16 cellular contexts compared by ENCODE assay signal in the genomic region with DNA sequence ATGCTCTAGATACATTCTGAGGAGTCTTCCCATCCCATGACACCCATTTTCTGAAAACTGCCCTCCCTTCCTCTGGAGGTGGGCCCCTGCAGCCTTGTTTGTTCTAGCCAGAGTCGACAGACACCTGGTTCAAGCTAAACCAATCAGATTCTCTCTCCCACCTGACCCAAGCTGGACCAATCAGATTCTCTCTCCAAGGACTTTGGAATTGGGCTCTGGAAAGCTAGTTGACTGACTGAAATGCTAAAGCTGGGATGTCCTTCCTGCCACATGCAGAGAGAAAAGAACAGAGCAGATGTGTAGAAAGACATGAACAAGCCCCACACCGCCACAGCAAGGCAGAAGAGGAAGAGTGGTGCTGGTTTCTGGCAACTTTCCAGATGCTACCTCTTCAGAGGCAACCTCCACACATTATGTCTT.
"Had no signal": no experiment of that assay in that cellular context is flagged by ENCODE, and none has a peak within 500 bp of the region (broad histone marks: within the 10 kb centered on the region; RNA-seq: fewer than 3 reads in every experiment).

No MANE protein-coding gene starts in this region.

- ATAC-seq: activated T-cell treated with anti-CD3 and anti-CD28 coated beads, Interleukin-2, amount 50 U/mL, for 4 hours; esophagus mucosa; left lobe of liver had no signal

- DNase-seq: activated CD4-positive, alpha-beta T cell treated with anti-CD3 and anti-CD28 coated beads for 1 hour; activated CD4-positive, alpha-beta T cell treated with anti-CD3 and anti-CD28 coated beads, Interleukin-2, amount 50 U/mL, for 48 hours; activated gamma-delta T cell; activated naive CD8-positive, alpha-beta T cell treated with anti-CD3 and anti-CD28 coated beads for 36 hours; activated T-cell treated with anti-CD3 and anti-CD28 coated beads, Interleukin-2, amount 50 U/mL, for 4 hours; anterior cingulate cortex; hypothalamus; nephron progenitor cell; psoas muscle; sigmoid colon; stimulated activated CD4-positive, alpha-beta T cell treated with anti-CD3 and anti-CD28 coated beads, Interleukin-12 subunit alpha, Interleukin-12 subunit beta, amount 100 ng/mL, for 4 hours; stimulated activated naive CD4-positive, alpha-beta T cell treated with Interleukin-2 at 50 U/mL for 16 hours; T-helper 9 cell had no signal

- H3K27me3 ChIP-seq: breast epithelium, sigmoid colon had no signal

- H3K9me3 ChIP-seq: breast epithelium, psoas muscle, sigmoid colon had no signal

- H3K36me3 ChIP-seq: breast epithelium had no signal

- H3K4me3 ChIP-seq: breast epithelium, psoas muscle, sigmoid colon had no signal

- H3K4me1 ChIP-seq: sigmoid colon had no signal
